8 cellular contexts compared by ENCODE assay signal in the genomic region with DNA sequence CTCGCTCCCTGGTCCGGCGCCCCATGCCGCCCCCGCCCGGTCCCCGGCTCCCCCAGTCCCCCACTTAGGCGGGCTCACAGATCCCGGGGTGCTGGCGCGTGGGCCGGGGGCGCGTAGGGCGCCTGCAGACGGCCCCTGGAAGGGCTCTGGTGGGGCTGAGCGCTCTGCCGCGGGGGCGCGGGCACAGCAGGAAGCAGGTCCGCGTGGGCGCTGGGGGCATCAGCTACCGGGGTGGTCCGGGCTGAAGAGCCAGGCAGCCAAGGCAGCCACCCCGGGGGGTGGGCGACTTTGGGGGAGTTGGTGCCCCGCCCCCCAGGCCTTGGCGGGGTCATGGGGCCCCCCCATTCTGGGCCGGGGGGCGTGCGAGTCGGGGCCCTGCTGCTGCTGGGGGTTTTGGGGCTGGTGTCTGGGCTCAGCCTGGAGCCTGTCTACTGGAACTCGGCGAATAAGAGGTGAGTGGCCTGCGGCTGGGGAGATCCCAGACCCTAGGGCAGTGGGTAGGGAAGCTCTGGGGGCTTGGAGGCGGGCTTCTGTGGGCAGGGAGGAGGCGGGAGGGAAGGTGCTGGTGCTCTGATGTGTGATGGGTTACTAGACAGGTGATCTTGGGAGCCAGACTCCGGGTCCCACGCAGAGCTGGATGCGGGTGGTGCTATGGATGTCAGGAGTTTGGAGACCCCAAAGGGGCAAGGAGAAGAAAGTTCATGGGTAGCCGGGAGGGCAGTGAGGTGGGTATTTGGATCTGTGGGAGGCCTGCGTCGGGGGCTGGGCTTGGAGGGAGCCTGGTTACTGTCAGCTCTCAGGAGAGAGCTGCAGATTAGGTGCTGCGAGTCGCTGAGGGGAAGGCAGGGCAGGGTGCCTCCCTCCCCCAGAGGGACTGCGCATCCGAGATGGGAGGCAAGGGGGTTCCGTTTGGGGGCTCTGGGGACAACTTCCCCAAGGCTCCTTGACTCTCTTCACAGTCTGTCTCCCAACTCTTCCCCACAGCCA. TPM values are rescaled to one million over a fixed set of nuclear protein-coding genes. Genes with fewer than 3 reads are reported as not detected.
DNase-seq lines count a peak whose midpoint lies in the region; ATAC-seq and TF ChIP-seq lines count a peak whose summit lies in the region.

No MANE protein-coding gene starts in this region.

- H3K36me3 Mint-ChIP-seq in progenitor cell of endocrine pancreas (ENCODE audit: insufficient read depth): peaks cover 9% of the 10 kb centered on the region

- peak overlapping the region; percentile 75 to 80 for H3K4me3 ChIP-seq in SK-N-SH (ENCODE audit: low read depth in 2 of 2, low read length in 1 of 2)
- H3K4me3 ChIP-seq in fibroblast of villous mesenchyme (ENCODE audit: low read depth, low read length): peak overlapping the region; percentile 62

- POLR2A ChIA-PET in SK-N-SH (lab: Yijun Ruan, JAX): interaction anchor here (1.0 to 6.6 kb wide), 4 partner anchors 12 to 140 kb away, joined by 3 to 53 read pairs (median 21); a partner anchor contains a TSS

- TF ChIP-seq EP300 in SK-N-SH (IDR thresholded peaks at IDR 0.05; ENCODE audit: borderline replicate concordance in 1 of 2, low read depth in 1 of 2, low read length in 1 of 2): no peak

- no peak overlapping the region for H3K27ac Mint-ChIP-seq in progenitor cell of endocrine pancreas

- no peaks in the 10 kb centered on the region for H3K9me3 ChIP-seq in SK-N-SH

- H3K4me1 Mint-ChIP-seq in progenitor cell of endocrine pancreas (ENCODE audit: low read depth): peaks cover 26% of the 10 kb centered on the region

- 7% methylated on average over 12 of the region's 50 CpGs for WGBS in SK-N-SH (ENCODE audit: low lambda C conversion rate)

- no peaks in the 10 kb centered on the region for H3K79me2 ChIP-seq in SK-N-SH (ENCODE audit: insufficient read depth)

- CTCF ChIA-PET in SK-N-SH (lab: Yijun Ruan, JAX): interaction anchor here (1.0 to 8.4 kb wide), 10 partner anchors 8 to 190 kb away, joined by 3 to 85 read pairs (median 4); a partner anchor contains a TSS

- TF ChIP-seq CTCF in SK-N-SH (IDR thresholded peaks at IDR 0.05): no peak
- TF ChIP-seq CTCF in fibroblast of villous mesenchyme (IDR thresholded peaks at IDR 0.05; ENCODE audit: insufficient read depth, low read depth, low read length): no peak
- TF ChIP-seq CTCF in progenitor cell of endocrine pancreas (IDR thresholded peaks at IDR 0.05; ENCODE audit: unreplicated experiment): no peak

- peaks cover 7% of the 10 kb centered on the region for H3K27me3 Mint-ChIP-seq in progenitor cell of endocrine pancreas

- H4K20me1 ChIP-seq in SK-N-SH (ENCODE audit: insufficient read depth): no peaks in the 10 kb centered on the region

- no peaks in the 10 kb centered on the region for H3F3A ChIP-seq in SK-N-SH (replicated peaks; ENCODE audit: insufficient read depth)

- peak overlapping the region; percentile 92 for H2AFZ ChIP-seq in SK-N-SH (ENCODE audit: low read depth)

- peak overlapping the region in 1 of 2 experiments; percentile 71; a peak in 1 of 4 replicates for H3K27ac ChIP-seq in SK-N-SH (ENCODE audit: low read depth in 2 of 2, low read length in 1 of 2)

- TF ChIP-seq RAD21 in SK-N-SH (IDR thresholded peaks at IDR 0.05; ENCODE audit: low read length): no peak

- DNase-seq in D341Med (ENCODE audit: low spot score): peak; percentile 32
- peak; percentile 67 for DNase-seq in SK-N-SH
- DNase-seq in fibroblast of villous mesenchyme (ENCODE audit: low read depth): no peak
- no peak for DNase-seq in progenitor cell of endocrine pancreas (ENCODE audit: low spot score, unreplicated experiment)
- no peak for DNase-seq in NCI-H446 treated with DMSO at 0.1 percent for 48 hours (lab: John Stamatoyannopoulos, UW)
- no peak for DNase-seq in NCI-H1048 (lab: John Stamatoyannopoulos, UW)

- H3K9ac ChIP-seq in SK-N-SH: peak overlapping the region; percentile 75

- H3K4me3 Mint-ChIP-seq in progenitor cell of endocrine pancreas (ENCODE audit: low read depth): peak overlapping the region; percentile 88

- H3K9me2 ChIP-seq in SK-N-SH: no peaks in the 10 kb centered on the region

- H3K4me1 ChIP-seq in SK-N-SH (ENCODE audit: control insufficient read depth in 1 of 2, insufficient read depth in 2 of 2, low read depth in 1 of 2, low read length in 1 of 2): peaks cover 9 to 35% of the 10 kb centered on the region in 2 experiments

- H3K9me3 Mint-ChIP-seq in progenitor cell of endocrine pancreas (ENCODE audit: low read depth): no peaks in the 10 kb centered on the region

- peaks cover 0 to 5% of the 10 kb centered on the region in 2 experiments for H3K36me3 ChIP-seq in SK-N-SH (replicated peaks in 1 of 2; ENCODE audit: control insufficient read depth in 1 of 2, insufficient read depth in 2 of 2, low read length in 1 of 2)

- ATAC-seq in HG02678 (IDR thresholded peaks at IDR 0.05; ENCODE audit: unreplicated experiment) (no peak), HG03378 (IDR thresholded peaks at IDR 0.05; ENCODE audit: unreplicated experiment) (no peak)

- H3K27me3 ChIP-seq in SK-N-SH (ENCODE audit: insufficient read depth): no peaks in the 10 kb centered on the region

- peak overlapping the region; percentile 100 for H3K4me2 ChIP-seq in SK-N-SH

TF ChIP-seq in SK-N-SH, 30 proteins besides CTCF, POLR2A, EP300 and RAD21 (continues in another document):
- TF ChIP-seq FOSL2 (IDR thresholded peaks at IDR 0.05; ENCODE audit: borderline replicate concordance, low read depth) (no peak), GATA2 (CRISPR knock-in tag; IDR thresholded peaks at IDR 0.05) (no peak), RXRA (IDR thresholded peaks at IDR 0.05; ENCODE audit: borderline replicate concordance, low read depth) (no peak), NRF1 (IDR thresholded peaks at IDR 0.05; ENCODE audit: low read depth, low read length) (no peak), ELF1 (IDR thresholded peaks at IDR 0.05) (no peak), TCF12 (IDR thresholded peaks at IDR 0.05) (no peak), CHD2 (IDR thresholded peaks at IDR 0.05; ENCODE audit: low read length, partially characterized antibody) (no peak), RFX5 (IDR thresholded peaks at IDR 0.05; ENCODE audit: low read length) (no peak), TEAD4 (IDR thresholded peaks at IDR 0.05; ENCODE audit: borderline replicate concordance, insufficient read depth) (no peak), MXI1 (IDR thresholded peaks at IDR 0.05; ENCODE audit: low read depth, low read length) (no peak), EZH2phosphoT487 (IDR thresholded peaks at IDR 0.05; ENCODE audit: borderline replicate concordance, low read depth) (no peak), JUND (IDR thresholded peaks at IDR 0.05) (no peak), YY1 (IDR thresholded peaks at IDR 0.05; ENCODE audit: low read depth) (no peak)
- TF ChIP-seq, protein P1, sequence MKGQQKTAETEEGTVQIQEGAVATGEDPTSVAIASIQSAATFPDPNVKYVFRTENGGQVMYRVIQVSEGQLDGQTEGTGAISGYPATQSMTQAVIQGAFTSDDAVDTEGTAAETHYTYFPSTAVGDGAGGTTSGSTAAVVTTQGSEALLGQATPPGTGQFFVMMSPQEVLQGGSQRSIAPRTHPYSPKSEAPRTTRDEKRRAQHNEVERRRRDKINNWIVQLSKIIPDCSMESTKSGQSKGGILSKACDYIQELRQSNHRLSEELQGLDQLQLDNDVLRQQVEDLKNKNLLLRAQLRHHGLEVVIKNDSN (IDR thresholded peaks at IDR 0.05; ENCODE audit: borderline replicate concordance, low read depth): no peak
- TF ChIP-seq, protein P2, sequence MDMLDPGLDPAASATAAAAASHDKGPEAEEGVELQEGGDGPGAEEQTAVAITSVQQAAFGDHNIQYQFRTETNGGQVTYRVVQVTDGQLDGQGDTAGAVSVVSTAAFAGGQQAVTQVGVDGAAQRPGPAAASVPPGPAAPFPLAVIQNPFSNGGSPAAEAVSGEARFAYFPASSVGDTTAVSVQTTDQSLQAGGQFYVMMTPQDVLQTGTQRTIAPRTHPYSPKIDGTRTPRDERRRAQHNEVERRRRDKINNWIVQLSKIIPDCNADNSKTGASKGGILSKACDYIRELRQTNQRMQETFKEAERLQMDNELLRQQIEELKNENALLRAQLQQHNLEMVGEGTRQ (IDR thresholded peaks at IDR 0.05; ENCODE audit: borderline replicate concordance, low read depth, low read length): no peak

RNA-seq across cellular contexts. Expression of a gene that starts 0.6 kb away (rescaled TPM):
- 26.1 and 32.4 TPM in 2 replicates for polyA plus RNA-seq in SK-N-SH (2012; rRNA removed)
- polyA plus RNA-seq in SK-N-SH (2012; cell fraction: cytosol; rRNA removed): 21.0 and 25.2 TPM in 2 replicates
- polyA plus RNA-seq in SK-N-SH (2012; cell fraction: nucleus; rRNA removed): 35.5 and 47.9 TPM in 2 replicates
- total RNA-seq in fibroblast of villous mesenchyme (0.32 and 0.43 TPM in 2 replicates), progenitor cell of endocrine pancreas (32.3 and 34.5 TPM in 2 replicates)

RNA-seq across cellular contexts. Expression of a gene that starts 12.0 kb away (rescaled TPM):
- 0.13 and 0.18 TPM in 2 replicates for polyA plus RNA-seq in SK-N-SH (2012; rRNA removed)
- polyA plus RNA-seq in SK-N-SH (2012; cell fraction: cytosol; rRNA removed): 0.07 and 0.18 TPM in 2 replicates
- polyA plus RNA-seq in SK-N-SH (2012; cell fraction: nucleus; rRNA removed): 0.56 and 0.81 TPM in 2 replicates
- under 0.01 and 0.43 TPM in 2 replicates for total RNA-seq in fibroblast of villous mesenchyme
- 0.22 and 0.29 TPM in 2 replicates for total RNA-seq in progenitor cell of endocrine pancreas

RNA-seq across cellular contexts. Expression of a gene that starts 17.3 kb away (rescaled TPM):
- polyA plus RNA-seq in SK-N-SH (2012; rRNA removed): 6.6 and 8.6 TPM in 2 replicates
- polyA plus RNA-seq in SK-N-SH (2012; cell fraction: cytosol; rRNA removed): 3.4 and 4.4 TPM in 2 replicates
- 13.1 and 15.7 TPM in 2 replicates for polyA plus RNA-seq in SK-N-SH (2012; cell fraction: nucleus; rRNA removed)
- 5.2 and 6.0 TPM in 2 replicates for total RNA-seq in fibroblast of villous mesenchyme
- 26.4 and 28.0 TPM in 2 replicates for total RNA-seq in progenitor cell of endocrine pancreas

RNA-seq across cellular contexts. Expression of a gene that starts 18.3 kb away (rescaled TPM):
- polyA plus RNA-seq in SK-N-SH (2012; rRNA removed): 47.3 and 62.6 TPM in 2 replicates
- polyA plus RNA-seq in SK-N-SH (2012; cell fraction: cytosol; rRNA removed): 48.0 and 54.3 TPM in 2 replicates
- 75.6 and 79.8 TPM in 2 replicates for polyA plus RNA-seq in SK-N-SH (2012; cell fraction: nucleus; rRNA removed)
- total RNA-seq in fibroblast of villous mesenchyme: 50.6 and 79.5 TPM in 2 replicates
- total RNA-seq in progenitor cell of endocrine pancreas: 106 and 121 TPM in 2 replicates

RNA-seq across cellular contexts. Expression of a gene that starts 54.8 kb away (rescaled TPM):
- polyA plus RNA-seq in SK-N-SH (2012; rRNA removed): 0.05 and 0.08 TPM in 2 replicates
- 0.05 and 0.12 TPM in 2 replicates for polyA plus RNA-seq in SK-N-SH (2012; cell fraction: cytosol; rRNA removed)
- polyA plus RNA-seq in SK-N-SH (2012; cell fraction: nucleus; rRNA removed): 0.09 and 0.15 TPM in 2 replicates
- not detected in 2 replicates for total RNA-seq in fibroblast of villous mesenchyme
- total RNA-seq in progenitor cell of endocrine pancreas: 1.5 and 2.1 TPM in 2 replicates

Comparison
In these comparisons a context has a peak if more than half of its experiments do, and no peak if none do; other contexts are left out.
1. DNase-seq: peak in D341Med (single experiment) and SK-N-SH (single experiment); none in fibroblast of villous mesenchyme (single experiment), progenitor cell of endocrine pancreas (single experiment), NCI-H446 treated with DMSO at 0.1 percent for 48 hours (single experiment) and NCI-H1048 (single experiment).
2. RNA of a gene that starts 0.6 kb away (total RNA-seq): 32.3 to 34.5 TPM in progenitor cell of endocrine pancreas; 0.32 to 0.43 TPM in fibroblast of villous mesenchyme; every median in the first group is over 10 times any median in the second.